In genomic region chr5:135377751-135378680, GRCh38 we compare ENCODE assay signal across 10 cellular contexts. TPM values are rescaled to one million over a fixed set of nuclear protein-coding genes. Genes with fewer than 3 reads are reported as not detected.
A peak's percentile ranks its signal among the peaks of the same experiment; 100 is the strongest.
DNase-seq lines count a peak whose midpoint lies in the region; ATAC-seq, FAIRE-seq and TF ChIP-seq lines count a peak whose summit lies in the region.
"Had no signal": no experiment of that assay in that cellular context is flagged by ENCODE, and none has a peak within 500 bp of the region (broad histone marks: within the 10 kb centered on the region; RNA-seq: fewer than 3 reads in every experiment).

No MANE protein-coding gene starts in this region.

- TF ChIP-seq CTCF in heart left ventricle (IDR thresholded peaks at IDR 0.05) (no peak), Panc1 (IDR thresholded peaks at IDR 0.05) (no peak), esophagus squamous epithelium (IDR thresholded peaks at IDR 0.05) (no peak)

- 56 to 71% (median 67%) methylated on average over 17 of the region's 17 CpGs for WGBS in heart left ventricle, 4 donors
- 49 to 61% methylated on average over 9 to 12 of the region's 17 CpGs for WGBS in esophagus squamous epithelium, 2 donors
- 81% methylated on average over 17 of the region's 17 CpGs for WGBS in aorta, 2 donors

- DNase-seq in heart left ventricle (no peak), Right ventricle myocardium inferior (ENCODE audit: missing footprints) (no peak), Panc1 (ENCODE audit: low read depth, low spot score) (no peak), esophagus squamous epithelium (lab: John Stamatoyannopoulos, UW) (no peak), aorta (no peak), NCI-H82 (lab: John Stamatoyannopoulos, UW) (no peak), frontal cortex (ENCODE audit: low spot score in 2 of 2) (no peak)
- DNase-seq: occipital lobe, SHP77 had no signal

- BruUV-seq in Panc1 (replicated peaks; lab: Mats Ljungman, UMichigan) = no TSS peak

- ATAC-seq in heart left ventricle = peak in 3 of 4 donors; percentile 14 to 18 (median 17)
- ATAC-seq in Right ventricle myocardium inferior = no peak
- 0 out of 2 replicates have a peak, but pooled peaks have one; percentile 34 for ATAC-seq in Panc1
- ATAC-seq in aorta (ENCODE audit: low FRiP score) = peak; percentile 37
- ATAC-seq in HG03439 (IDR thresholded peaks at IDR 0.05; ENCODE audit: unreplicated experiment) = no peak

- no peak for FAIRE-seq in frontal cortex (lab: Jason Lieb, UNC)

- in situ Hi-C loops in Panc1 (cut with HindIII; ENCODE audit: low pct_unique_long_range_greater_than_20kb, low sequenced_read_pairs) = no loop called here

- POLR2A ChIA-PET in Panc1 (lab: Charles Lee) = no interaction called here

- H3K27me3 ChIP-seq in heart left ventricle (no peaks in the 10 kb centered on the region), Panc1 (ENCODE audit: control insufficient read depth, insufficient read depth, low read length) (no peaks in the 10 kb centered on the region), esophagus squamous epithelium (no peaks in the 10 kb centered on the region), aorta (ENCODE audit: control insufficient read depth in 1 of 2, insufficient read depth in 2 of 2, low read length in 1 of 2) (no peaks in the 10 kb centered on the region)

- H3K4me1 ChIP-seq in heart left ventricle (peaks cover 2 to 89% (median 62%) of the 10 kb centered on the region in 12 donors), Panc1 (ENCODE audit: control insufficient read depth, insufficient read depth, low read length) (no peaks in the 10 kb centered on the region), esophagus squamous epithelium (peaks cover 12 to 74% (median 41%) of the 10 kb centered on the region in 3 donors), aorta (ENCODE audit: control insufficient read depth in 1 of 2, insufficient read depth in 2 of 2, low read length in 2 of 2) (peaks cover 0 to 3% of the 10 kb centered on the region in 2 donors)

- TF ChIP-seq POLR2A in heart left ventricle (IDR thresholded peaks at IDR 0.05) (no peak), esophagus squamous epithelium (IDR thresholded peaks at IDR 0.05) (no peak)

- CTCF ChIA-PET in Panc1 (lab: Charles Lee) = no interaction called here

- no peaks in the 10 kb centered on the region for H3K9me3 ChIP-seq in heart left ventricle
- H3K9me3 ChIP-seq in Panc1 (ENCODE audit: control insufficient read depth, insufficient read depth, low read depth, low read length) = no peaks in the 10 kb centered on the region
- H3K9me3 ChIP-seq in esophagus squamous epithelium = no peaks in the 10 kb centered on the region
- H3K9me3 ChIP-seq in aorta (ENCODE audit: control insufficient read depth, low read length) = no peaks in the 10 kb centered on the region

- intact Hi-C loops in heart left ventricle (cut with DNase I) (no loop called here), Right ventricle myocardium inferior (cut with DNase I) (no loop called here), Panc1 (cut with micrococcal nuclease; ENCODE audit: unreplicated experiment) (no loop called here), esophagus squamous epithelium (cut with DNase I) (no loop called here), aorta (cut with DNase I) (no loop called here)

- H3K36me3 ChIP-seq in heart left ventricle (peaks cover 0 to 88% (median 64%) of the 10 kb centered on the region in 9 donors), Panc1 (ENCODE audit: control insufficient read depth, insufficient read depth, low read length) (peaks cover 22% of the 10 kb centered on the region), esophagus squamous epithelium (peaks cover 11 to 99% (median 39%) of the 10 kb centered on the region in 3 donors), aorta (ENCODE audit: control insufficient read depth in 1 of 2, insufficient read depth in 2 of 2, low read length in 1 of 2) (no peaks in the 10 kb centered on the region)

- H3K27ac ChIP-seq in heart left ventricle (peak overlapping the region in 2 of 12 donors; percentile 29 to 31), Panc1 (ENCODE audit: low read length) (no peak overlapping the region), esophagus squamous epithelium (peak overlapping the region; percentile 12 to 31 (median 26)), aorta (ENCODE audit: low read depth in 1 of 2, low read length in 2 of 2) (no peak overlapping the region)

- H3K4me3 ChIP-seq in heart left ventricle (no peak overlapping the region), Panc1 (ENCODE audit: low read depth in 2 of 2, low read length in 2 of 2) (no peak overlapping the region), esophagus squamous epithelium (no peak overlapping the region), aorta (ENCODE audit: low read length in 2 of 2) (no peak overlapping the region)

RNA-seq across cellular contexts. Expression of gene MACROH2A1, which starts 21.0 kb away (rescaled TPM):
- 100 to 1,000 TPM in 5 of 9 donors, 10 to 100 TPM in 4; 86.5 to 170 (median 112) TPM for total RNA-seq in heart left ventricle
- 100 to 1,000 TPM; 111 to 155 TPM for polyA plus RNA-seq in heart left ventricle
- 104 TPM for total RNA-seq in Right ventricle myocardium inferior
- total RNA-seq in Panc1 (2021; ENCODE audit: unreplicated experiment) = 162 TPM
- polyA plus RNA-seq in Panc1 (2012; ENCODE audit: insufficient read length) = 185 TPM
- total RNA-seq in esophagus squamous epithelium = 100 to 1,000 TPM; 278 to 355 (median 319) TPM
- total RNA-seq in aorta = 100 to 1,000 TPM in 1 of 2 donors, 10 to 100 TPM in 1; 99.0 to 113 TPM
- polyA plus RNA-seq in aorta = 100 to 1,000 TPM in 1 of 2 donors, 10 to 100 TPM in 1; 79.6 to 113 TPM
- total RNA-seq in frontal cortex = 134 TPM

Comparison
In these comparisons a context has a peak if more than half of its experiments do, and no peak if none do; other contexts are left out.
1. ATAC-seq: peak in heart left ventricle (3 of 4), Panc1 (single experiment) and aorta (single experiment); none in Right ventricle myocardium inferior (single experiment) and HG03439 (single experiment).
2. H3K27ac ChIP-seq: peak in esophagus squamous epithelium (4 of 4); none in Panc1 (single experiment) and aorta (0 of 2).